In the genomic region with DNA sequence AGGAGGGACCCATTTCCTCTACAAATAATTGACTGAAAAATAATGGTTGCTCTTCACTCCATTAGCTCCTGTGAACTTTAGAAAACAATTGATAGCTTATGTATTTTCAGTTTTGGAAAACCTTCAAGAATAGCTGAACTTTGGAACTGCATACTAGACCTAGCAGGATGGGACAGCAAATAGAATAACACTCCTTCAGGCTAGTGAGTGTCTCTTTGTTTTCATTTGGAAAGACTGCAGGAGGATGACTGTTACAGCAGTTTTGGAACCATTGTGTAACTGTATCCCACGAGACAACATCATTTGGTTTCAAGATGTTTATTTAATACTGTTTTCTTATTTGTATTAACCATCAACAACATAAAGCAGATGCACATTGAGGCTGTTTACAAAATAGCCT, we compare ENCODE assay signal across 31 cellular contexts.
"Had no signal": no experiment of that assay in that cellular context is flagged by ENCODE, and none has a peak within 500 bp of the region (broad histone marks: within the 10 kb centered on the region; RNA-seq: fewer than 3 reads in every experiment).

No MANE protein-coding gene starts in this region.

- ATAC-seq: activated CD8-positive, alpha-beta T cell treated with anti-CD3 and anti-CD28 coated beads for 36 hours; activated T-cell treated with anti-CD3 and anti-CD28 coated beads, Interleukin-2, amount 50 U/mL, for 72 hours; activated T-helper 17 cell treated with anti-CD3 and anti-CD28 coated beads, Interleukin-2, amount 50 U/mL, for 72 hours; PC-3 had no signal

- H3K9me3 Mint-ChIP-seq: activated CD4-positive, alpha-beta T cell treated with anti-CD3 and anti-CD28 coated beads, Interleukin-2, amount 10 ng/mL, durations not matched to agents 24 days and 14 days; activated CD8-positive, alpha-beta T cell treated with anti-CD3 and anti-CD28 coated beads for 36 hours; activated naive CD4-positive, alpha-beta T cell treated with anti-CD3 and anti-CD28 coated beads, Interleukin-2, amount 50 U/mL, for 24 hours; activated naive CD8-positive, alpha-beta T cell treated with anti-CD3 and anti-CD28 coated beads, Interleukin-2, amount 10 ng/mL, durations not matched to agents 7 days and 5 days; activated T-cell treated with anti-CD3 and anti-CD28 coated beads, Interleukin-2, amount 50 U/mL, for 72 hours; activated T-helper 17 cell treated with anti-CD3 and anti-CD28 coated beads, Interleukin-2, amount 50 U/mL, for 72 hours; T-helper 1 cell treated with Interleukin-12 subunit alpha and Interleukin-12 subunit beta and Interleukin-4 antibody, amounts not matched to agents 30 μg/mL and 1 μg/mL, for 36 hours; T-helper 2 cell treated with Interferon-gamma antibody and Interleukin-4, amounts not matched to agents 5 μg/mL and 100 μg/mL, for 36 hours had no signal

- H3K36me3 Mint-ChIP-seq: activated naive CD4-positive, alpha-beta T cell treated with anti-CD3 and anti-CD28 coated beads, Interleukin-2, amount 50 U/mL, for 24 hours; activated naive CD8-positive, alpha-beta T cell treated with anti-CD3 and anti-CD28 coated beads, Interleukin-2, amount 10 ng/mL, durations not matched to agents 7 days and 5 days had no signal

- H3K4me1 Mint-ChIP-seq: activated CD4-positive, alpha-beta T cell treated with anti-CD3 and anti-CD28 coated beads, Interleukin-2, amount 10 ng/mL, durations not matched to agents 24 days and 14 days; activated naive CD4-positive, alpha-beta T cell treated with anti-CD3 and anti-CD28 coated beads, Interleukin-2, amount 50 U/mL, for 24 hours; activated naive CD8-positive, alpha-beta T cell treated with anti-CD3 and anti-CD28 coated beads, Interleukin-2, amount 10 ng/mL, durations not matched to agents 7 days and 5 days; activated T-helper 17 cell treated with anti-CD3 and anti-CD28 coated beads, Interleukin-2, amount 50 U/mL, for 72 hours had no signal

- H3K27me3 Mint-ChIP-seq: activated CD4-positive, alpha-beta T cell treated with anti-CD3 and anti-CD28 coated beads, Interleukin-2, amount 10 ng/mL, durations not matched to agents 24 days and 14 days; activated CD8-positive, alpha-beta T cell treated with anti-CD3 and anti-CD28 coated beads for 36 hours; activated naive CD4-positive, alpha-beta T cell treated with anti-CD3 and anti-CD28 coated beads, Interleukin-2, amount 50 U/mL, for 24 hours; activated naive CD8-positive, alpha-beta T cell treated with anti-CD3 and anti-CD28 coated beads, Interleukin-2, amount 10 ng/mL, durations not matched to agents 7 days and 5 days had no signal

- H3K4me3 Mint-ChIP-seq: activated CD4-positive, alpha-beta T cell treated with anti-CD3 and anti-CD28 coated beads, Interleukin-2, amount 10 ng/mL, durations not matched to agents 24 days and 14 days; activated CD8-positive, alpha-beta T cell treated with anti-CD3 and anti-CD28 coated beads for 36 hours; activated naive CD4-positive, alpha-beta T cell treated with anti-CD3 and anti-CD28 coated beads, Interleukin-2, amount 50 U/mL, for 24 hours; activated naive CD8-positive, alpha-beta T cell treated with anti-CD3 and anti-CD28 coated beads, Interleukin-2, amount 10 ng/mL, durations not matched to agents 7 days and 5 days; activated T-cell treated with anti-CD3 and anti-CD28 coated beads, Interleukin-2, amount 50 U/mL, for 72 hours; activated T-helper 17 cell treated with anti-CD3 and anti-CD28 coated beads, Interleukin-2, amount 50 U/mL, for 72 hours; T-helper 1 cell treated with Interleukin-12 subunit alpha and Interleukin-12 subunit beta and Interleukin-4 antibody, amounts not matched to agents 30 μg/mL and 1 μg/mL, for 36 hours; T-helper 2 cell treated with Interferon-gamma antibody and Interleukin-4, amounts not matched to agents 5 μg/mL and 100 μg/mL, for 36 hours had no signal

- DNase-seq: activated CD4-positive, alpha-beta T cell treated with anti-CD3 and anti-CD28 coated beads, Interleukin-2, amount 10 ng/mL, durations not matched to agents 24 days and 14 days; activated CD4-positive, alpha-beta T cell treated with anti-CD3 and anti-CD28 coated beads, Interleukin-2, amount 50 U/mL, for 4 hours; activated CD8-positive, alpha-beta T cell treated with anti-CD3 and anti-CD28 coated beads for 36 hours; activated effector memory CD4-positive, alpha-beta T cell treated with anti-CD3 and anti-CD28 coated beads, Interleukin-2, amount 50 U/mL, for 16 hours; activated naive CD4-positive, alpha-beta T cell; activated naive CD8-positive, alpha-beta T cell treated with anti-CD3 and anti-CD28 coated beads, Interleukin-2, amount 10 ng/mL, durations not matched to agents 7 days and 5 days; activated T-cell treated with anti-CD3 and anti-CD28 coated beads, Interleukin-2, amount 50 U/mL, for 1 hour; activated T-cell treated with anti-CD3 and anti-CD28 coated beads, Interleukin-2, amount 50 U/mL, for 72 hours; amygdala; Karpas-422; KBM-7; MG63; NCI-H1048; NCI-H1105 treated with DMSO at 0.1 percent for 48 hours; NCI-H1436; NCI-H1694; NCI-H1930; NCI-H2081 treated with DMSO at 0.1 percent for 48 hours; NCI-H510A; NCI-H526; NCI-H748 treated with DMSO at 0.1 percent for 48 hours; NK-92 treated with Interleukin-12 subunit alpha and Interleukin-12 subunit beta, amount 100 ng/mL, for 24 hours; PC-3; Peyer's patch; RPMI8226; SHP77 treated with DMSO at 0.1 percent for 48 hours; SK-N-SH had no signal

- H3K27ac Mint-ChIP-seq: activated CD4-positive, alpha-beta T cell treated with anti-CD3 and anti-CD28 coated beads, Interleukin-2, amount 10 ng/mL, durations not matched to agents 24 days and 14 days; activated CD8-positive, alpha-beta T cell treated with anti-CD3 and anti-CD28 coated beads for 36 hours; activated naive CD4-positive, alpha-beta T cell treated with anti-CD3 and anti-CD28 coated beads, Interleukin-2, amount 50 U/mL, for 24 hours; activated naive CD8-positive, alpha-beta T cell treated with anti-CD3 and anti-CD28 coated beads, Interleukin-2, amount 10 ng/mL, durations not matched to agents 7 days and 5 days; activated T-cell treated with anti-CD3 and anti-CD28 coated beads, Interleukin-2, amount 50 U/mL, for 72 hours; activated T-helper 17 cell treated with anti-CD3 and anti-CD28 coated beads, Interleukin-2, amount 50 U/mL, for 72 hours; T-helper 1 cell treated with Interleukin-12 subunit alpha and Interleukin-12 subunit beta and Interleukin-4 antibody, amounts not matched to agents 30 μg/mL and 1 μg/mL, for 36 hours; T-helper 2 cell treated with Interferon-gamma antibody and Interleukin-4, amounts not matched to agents 5 μg/mL and 100 μg/mL, for 36 hours had no signal
